2 cellular contexts compared by ENCODE assay signal in the genomic region with DNA sequence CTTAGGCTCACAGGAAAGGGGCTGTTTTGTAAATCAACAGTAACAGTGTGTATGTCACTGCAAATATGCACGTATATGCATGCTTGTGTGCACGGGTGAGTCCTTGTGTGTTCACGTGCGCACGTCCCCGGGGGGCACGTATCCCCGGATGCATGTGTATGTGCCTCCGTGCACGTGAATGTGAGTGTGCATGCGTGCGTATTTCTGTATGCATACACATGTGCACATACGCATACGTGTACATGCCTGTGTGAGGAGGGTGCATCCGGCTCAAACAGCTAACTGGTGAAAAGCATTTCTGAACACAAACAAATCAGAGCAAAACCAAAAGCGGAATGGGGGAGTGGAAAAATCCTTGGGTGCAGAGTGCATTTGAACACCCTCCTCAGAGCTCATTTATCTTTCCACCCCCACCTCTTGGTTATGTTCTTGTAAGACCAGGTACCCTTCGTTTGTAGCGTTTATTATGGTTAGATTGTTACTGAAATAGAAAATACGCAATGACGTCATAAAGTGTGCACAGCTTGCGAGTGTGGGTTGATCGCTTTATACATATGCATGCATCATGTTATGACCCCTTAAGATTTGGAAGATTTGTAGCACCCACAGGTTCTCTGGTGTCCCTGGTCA.
A peak's percentile ranks its signal among the peaks of the same experiment; 100 is the strongest.
TF ChIP-seq lines count a peak whose summit lies in the region.

No MANE protein-coding gene starts in this region.

TF ChIP-seq in GM12891, 5 proteins besides CTCF, POLR2A, EP300 and RAD21:
- TF ChIP-seq PAX5 (IDR thresholded peaks at IDR 0.05; ENCODE audit: insufficient read depth, low read length, severe bottlenecking) (no peak), TAF1 (IDR thresholded peaks at IDR 0.05; ENCODE audit: low read depth, low read length) (no peak), POLR2AphosphoS5 (IDR thresholded peaks at IDR 0.05; ENCODE audit: low read depth, low read length) (no peak; the same call in 1 of the 2 replicates), POU2F2 (IDR thresholded peaks at IDR 0.05; ENCODE audit: low read depth, low read length) (peak; percentile 96), SPI1 (IDR thresholded peaks at IDR 0.05; ENCODE audit: low read depth, low read length) (0 out of 2 replicates have a peak, but pooled peaks have one; percentile 24)

TF ChIP-seq in GM12878, 131 proteins besides CTCF, POLR2A, EP300 and RAD21 (continues in another document):
- TF ChIP-seq PAX8 (IDR thresholded peaks at IDR 0.05) = peak; percentile 99
- TF ChIP-seq MYC (IDR thresholded peaks at IDR 0.05; ENCODE audit: insufficient read depth, insufficient read length, insufficient replicate concordance, low read length, severe bottlenecking) = peak; percentile 71
- TF ChIP-seq POU2F2 (IDR thresholded peaks at IDR 0.05; ENCODE audit: borderline replicate concordance, low read depth, low read length) = peak; percentile 80; the same call in 2 of the 3 replicates
- peak; percentile 28 for TF ChIP-seq DPF2 (IDR thresholded peaks at IDR 0.05)
- TF ChIP-seq FOXK2 (IDR thresholded peaks at IDR 0.05) = 0 out of 2 replicates have a peak, but pooled peaks have one; percentile 55
- TF ChIP-seq BRCA1 (IDR thresholded peaks at IDR 0.05; ENCODE audit: low read depth, low read length) = no peak
- TF ChIP-seq CREM (IDR thresholded peaks at IDR 0.05; ENCODE audit: low read depth) = peak; percentile 76; the same call in 1 of the 2 replicates
- peak; percentile 88 for TF ChIP-seq MEF2B (IDR thresholded peaks at IDR 0.05; ENCODE audit: partially characterized antibody, poor library complexity, severe bottlenecking)
- peak; percentile 5; the same call in 1 of the 2 replicates for TF ChIP-seq SMARCA5 (IDR thresholded peaks at IDR 0.05)
- peak; percentile 47 for TF ChIP-seq IKZF1 (conservative IDR thresholded peaks at IDR 0.05)
- no peak for TF ChIP-seq ZBTB11 (CRISPR knock-in tag; IDR thresholded peaks at IDR 0.05)
- 0 out of 2 replicates have a peak, but pooled peaks have one; percentile 62 for TF ChIP-seq WRNIP1 (IDR thresholded peaks at IDR 0.05; ENCODE audit: borderline replicate concordance, low read depth, low read length)
- peak; percentile 47 to 92 for TF ChIP-seq IKZF2 (IDR thresholded peaks at IDR 0.05)
- peak; percentile 71; the same call in 1 of the 2 replicates for TF ChIP-seq CHD1 (IDR thresholded peaks at IDR 0.05; ENCODE audit: low read depth, low read length)
- 0 out of 2 replicates have a peak, but pooled peaks have one; percentile 7 for TF ChIP-seq TCF12 (IDR thresholded peaks at IDR 0.05; ENCODE audit: low read depth, low read length)
- peak; percentile 71 for TF ChIP-seq ATF2 (IDR thresholded peaks at IDR 0.05; ENCODE audit: low read length)
- TF ChIP-seq RUNX3 (IDR thresholded peaks at IDR 0.05; ENCODE audit: low read length) = 0 out of 2 replicates have a peak, but pooled peaks have one; percentile 2
- TF ChIP-seq JUNB (IDR thresholded peaks at IDR 0.05) = peak; percentile 22; the same call in 1 of the 2 replicates
- 0 out of 4 replicates have a peak, but pooled peaks of 1 of the 2 experiments have one; percentile 18 for TF ChIP-seq SRF (IDR thresholded peaks at IDR 0.05; ENCODE audit: low read depth in 2 of 2, low read length in 2 of 2)
- peak; percentile 98; the same call in 1 of the 2 replicates for TF ChIP-seq KDM1A (IDR thresholded peaks at IDR 0.05; ENCODE audit: borderline replicate concordance)
- no peak; the same call in 1 of the 2 replicates for TF ChIP-seq USF2 (IDR thresholded peaks at IDR 0.05; ENCODE audit: borderline replicate concordance, low read depth, low read length)
- no peak for TF ChIP-seq RAD51 (IDR thresholded peaks at IDR 0.05)
- TF ChIP-seq MTA3 (IDR thresholded peaks at IDR 0.05; ENCODE audit: borderline replicate concordance, low read length) = no peak
- TF ChIP-seq PAX5 (IDR thresholded peaks at IDR 0.05; ENCODE audit: borderline replicate concordance, low read depth, low read length) = peak; percentile 49; the same call in 1 of the 2 replicates
- 0 out of 2 replicates have a peak, but pooled peaks have one; percentile 40 for TF ChIP-seq BACH1 (IDR thresholded peaks at IDR 0.05; ENCODE audit: borderline replicate concordance)
- TF ChIP-seq BHLHE40 (IDR thresholded peaks at IDR 0.05; ENCODE audit: borderline replicate concordance in 1 of 2, low read depth in 2 of 2, low read length in 1 of 2) = peak; percentile 97 to 99
- TF ChIP-seq, protein P1, sequence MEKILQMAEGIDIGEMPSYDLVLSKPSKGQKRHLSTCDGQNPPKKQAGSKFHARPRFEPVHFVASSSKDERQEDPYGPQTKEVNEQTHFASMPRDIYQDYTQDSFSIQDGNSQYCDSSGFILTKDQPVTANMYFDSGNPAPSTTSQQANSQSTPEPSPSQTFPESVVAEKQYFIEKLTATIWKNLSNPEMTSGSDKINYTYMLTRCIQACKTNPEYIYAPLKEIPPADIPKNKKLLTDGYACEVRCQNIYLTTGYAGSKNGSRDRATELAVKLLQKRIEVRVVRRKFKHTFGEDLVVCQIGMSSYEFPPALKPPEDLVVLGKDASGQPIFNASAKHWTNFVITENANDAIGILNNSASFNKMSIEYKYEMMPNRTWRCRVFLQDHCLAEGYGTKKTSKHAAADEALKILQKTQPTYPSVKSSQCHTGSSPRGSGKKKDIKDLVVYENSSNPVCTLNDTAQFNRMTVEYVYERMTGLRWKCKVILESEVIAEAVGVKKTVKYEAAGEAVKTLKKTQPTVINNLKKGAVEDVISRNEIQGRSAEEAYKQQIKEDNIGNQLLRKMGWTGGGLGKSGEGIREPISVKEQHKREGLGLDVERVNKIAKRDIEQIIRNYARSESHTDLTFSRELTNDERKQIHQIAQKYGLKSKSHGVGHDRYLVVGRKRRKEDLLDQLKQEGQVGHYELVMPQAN (conservative IDR thresholded peaks at IDR 0.05) = peak; percentile 47
- TF ChIP-seq TCF7 (IDR thresholded peaks at IDR 0.05; ENCODE audit: borderline replicate concordance) = no peak
- peak; percentile 45; the same call in 1 of the 2 replicates for TF ChIP-seq NBN (IDR thresholded peaks at IDR 0.05)
- TF ChIP-seq ETV6 (conservative IDR thresholded peaks at IDR 0.05 in 1 of 2, IDR thresholded peaks at IDR 0.05 in 1 of 2; ENCODE audit: borderline replicate concordance in 1 of 2, low read depth in 1 of 2) = peak in 1 of 2 experiments; percentile 38; a peak in 1 of 4 replicates
- TF ChIP-seq MAX (IDR thresholded peaks at IDR 0.05; ENCODE audit: low read depth, low read length) = no peak; the same call in none of the 2 replicates
- TF ChIP-seq KAT2A (conservative IDR thresholded peaks at IDR 0.05; ENCODE audit: control insufficient read depth, low read depth, low read length) = no peak
- TF ChIP-seq SREBF1 (IDR thresholded peaks at IDR 0.05; ENCODE audit: low read length) = no peak
- TF ChIP-seq EED (IDR thresholded peaks at IDR 0.05; ENCODE audit: low read depth) = 0 out of 2 replicates have a peak, but pooled peaks have one; percentile 7
- TF ChIP-seq, protein P2, sequence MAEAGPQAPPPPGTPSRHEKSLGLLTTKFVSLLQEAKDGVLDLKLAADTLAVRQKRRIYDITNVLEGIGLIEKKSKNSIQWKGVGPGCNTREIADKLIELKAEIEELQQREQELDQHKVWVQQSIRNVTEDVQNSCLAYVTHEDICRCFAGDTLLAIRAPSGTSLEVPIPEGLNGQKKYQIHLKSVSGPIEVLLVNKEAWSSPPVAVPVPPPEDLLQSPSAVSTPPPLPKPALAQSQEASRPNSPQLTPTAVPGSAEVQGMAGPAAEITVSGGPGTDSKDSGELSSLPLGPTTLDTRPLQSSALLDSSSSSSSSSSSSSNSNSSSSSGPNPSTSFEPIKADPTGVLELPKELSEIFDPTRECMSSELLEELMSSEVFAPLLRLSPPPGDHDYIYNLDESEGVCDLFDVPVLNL (IDR thresholded peaks at IDR 0.05; ENCODE audit: low read depth, low read length) = no peak
- TF ChIP-seq, protein P3, sequence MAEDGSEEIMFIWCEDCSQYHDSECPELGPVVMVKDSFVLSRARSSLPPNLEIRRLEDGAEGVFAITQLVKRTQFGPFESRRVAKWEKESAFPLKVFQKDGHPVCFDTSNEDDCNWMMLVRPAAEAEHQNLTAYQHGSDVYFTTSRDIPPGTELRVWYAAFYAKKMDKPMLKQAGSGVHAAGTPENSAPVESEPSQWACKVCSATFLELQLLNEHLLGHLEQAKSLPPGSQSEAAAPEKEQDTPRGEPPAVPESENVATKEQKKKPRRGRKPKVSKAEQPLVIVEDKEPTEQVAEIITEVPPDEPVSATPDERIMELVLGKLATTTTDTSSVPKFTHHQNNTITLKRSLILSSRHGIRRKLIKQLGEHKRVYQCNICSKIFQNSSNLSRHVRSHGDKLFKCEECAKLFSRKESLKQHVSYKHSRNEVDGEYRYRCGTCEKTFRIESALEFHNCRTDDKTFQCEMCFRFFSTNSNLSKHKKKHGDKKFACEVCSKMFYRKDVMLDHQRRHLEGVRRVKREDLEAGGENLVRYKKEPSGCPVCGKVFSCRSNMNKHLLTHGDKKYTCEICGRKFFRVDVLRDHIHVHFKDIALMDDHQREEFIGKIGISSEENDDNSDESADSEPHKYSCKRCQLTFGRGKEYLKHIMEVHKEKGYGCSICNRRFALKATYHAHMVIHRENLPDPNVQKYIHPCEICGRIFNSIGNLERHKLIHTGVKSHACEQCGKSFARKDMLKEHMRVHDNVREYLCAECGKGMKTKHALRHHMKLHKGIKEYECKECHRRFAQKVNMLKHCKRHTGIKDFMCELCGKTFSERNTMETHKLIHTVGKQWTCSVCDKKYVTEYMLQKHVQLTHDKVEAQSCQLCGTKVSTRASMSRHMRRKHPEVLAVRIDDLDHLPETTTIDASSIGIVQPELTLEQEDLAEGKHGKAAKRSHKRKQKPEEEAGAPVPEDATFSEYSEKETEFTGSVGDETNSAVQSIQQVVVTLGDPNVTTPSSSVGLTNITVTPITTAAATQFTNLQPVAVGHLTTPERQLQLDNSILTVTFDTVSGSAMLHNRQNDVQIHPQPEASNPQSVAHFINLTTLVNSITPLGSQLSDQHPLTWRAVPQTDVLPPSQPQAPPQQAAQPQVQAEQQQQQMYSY (CRISPR knock-in tag; IDR thresholded peaks at IDR 0.05) = peak; percentile 79
- peak; percentile 99 for TF ChIP-seq ATF7 (IDR thresholded peaks at IDR 0.05; ENCODE audit: low read depth)
- peak; percentile 93 for TF ChIP-seq MXI1 (IDR thresholded peaks at IDR 0.05; ENCODE audit: low read depth, low read length)
- TF ChIP-seq CREB1 (IDR thresholded peaks at IDR 0.05; ENCODE audit: low read depth) = no peak; the same call in none of the 2 replicates
- peak in 1 of 2 experiments; percentile 34; a peak in 1 of 3 replicates for TF ChIP-seq EGR1 (IDR thresholded peaks at IDR 0.05; ENCODE audit: borderline replicate concordance in 1 of 2, low read depth in 2 of 2, low read length in 2 of 2)
- TF ChIP-seq, protein P4, sequence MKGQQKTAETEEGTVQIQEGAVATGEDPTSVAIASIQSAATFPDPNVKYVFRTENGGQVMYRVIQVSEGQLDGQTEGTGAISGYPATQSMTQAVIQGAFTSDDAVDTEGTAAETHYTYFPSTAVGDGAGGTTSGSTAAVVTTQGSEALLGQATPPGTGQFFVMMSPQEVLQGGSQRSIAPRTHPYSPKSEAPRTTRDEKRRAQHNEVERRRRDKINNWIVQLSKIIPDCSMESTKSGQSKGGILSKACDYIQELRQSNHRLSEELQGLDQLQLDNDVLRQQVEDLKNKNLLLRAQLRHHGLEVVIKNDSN (IDR thresholded peaks at IDR 0.05; ENCODE audit: borderline replicate concordance, extremely low read length, insufficient read depth, low read depth, low read length) = peak; percentile 45
- no peak for TF ChIP-seq ZSCAN29 (IDR thresholded peaks at IDR 0.05)
- no peak for TF ChIP-seq SIX5 (IDR thresholded peaks at IDR 0.05; ENCODE audit: low read depth, low read length, severe bottlenecking)
- 0 out of 2 replicates have a peak, but pooled peaks have one; percentile 30 for TF ChIP-seq IRF4 (IDR thresholded peaks at IDR 0.05; ENCODE audit: low read depth, low read length)
